In genomic region chr6:11714116-11714797, GRCh38 we compare ENCODE assay signal across 10 cellular contexts.
DNase-seq lines count a peak whose midpoint lies in the region; ATAC-seq and TF ChIP-seq lines count a peak whose summit lies in the region.
"Had no signal": no experiment of that assay in that cellular context is flagged by ENCODE, and none has a peak within 500 bp of the region (broad histone marks: within the 10 kb centered on the region; RNA-seq: fewer than 3 reads in every experiment).

No MANE protein-coding gene starts in this region.

- peaks cover 68% of the 10 kb centered on the region for H3K4me1 Mint-ChIP-seq in stimulated activated memory B cell treated with anti-CD40 and anti-IgM and Interleukin-4, amounts not matched to agents 10 μg/mL and 1 μg/mL and 100 μg/mL, for 72 hours

- H3K27me3 ChIP-seq in dorsolateral prefrontal cortex = no peaks in the 10 kb centered on the region

- peak; percentile 31 for ATAC-seq in HG03039 (IDR thresholded peaks at IDR 0.05; ENCODE audit: unreplicated experiment)
- peak; percentile 89 for ATAC-seq in stimulated activated memory B cell treated with anti-CD40 and anti-IgM and Interleukin-4, amounts not matched to agents 10 μg/mL and 1 μg/mL and 100 μg/mL, for 72 hours
- ATAC-seq in HG03469 (IDR thresholded peaks at IDR 0.05; ENCODE audit: unreplicated experiment) = no peak

- H3K27ac ChIP-seq in dorsolateral prefrontal cortex = no peak overlapping the region
- H3K27ac ChIP-seq: 22Rv1 had no signal

- no peaks in the 10 kb centered on the region for H3K27me3 Mint-ChIP-seq in stimulated activated memory B cell treated with anti-CD40 and anti-IgM and Interleukin-4, amounts not matched to agents 10 μg/mL and 1 μg/mL and 100 μg/mL, for 72 hours

- intact Hi-C loops in dorsolateral prefrontal cortex (cut with DNase I) = no loop called here

- no peak for TF ChIP-seq CTCF in dorsolateral prefrontal cortex (IDR thresholded peaks at IDR 0.05 in 54 of 56, conservative IDR thresholded peaks at IDR 0.05 in 2 of 56; ENCODE audit: low read depth in 1 of 56, partially characterized antibody in 56 of 56)

- peaks cover 36% of the 10 kb centered on the region for H3K36me3 Mint-ChIP-seq in stimulated activated memory B cell treated with anti-CD40 and anti-IgM and Interleukin-4, amounts not matched to agents 10 μg/mL and 1 μg/mL and 100 μg/mL, for 72 hours

- DNase-seq in DMS53 (lab: John Stamatoyannopoulos, UW) (peak; percentile 53), DMS53 treated with DMSO at 0.1 percent for 48 hours (lab: John Stamatoyannopoulos, UW; ENCODE audit: unreplicated experiment) (no peak), hepatic stellate cell (ENCODE audit: low spot score) (no peak), dorsolateral prefrontal cortex (no peak)
- peak; percentile 65 to 66 for DNase-seq in activated T-cell treated with anti-CD3 and anti-CD28 coated beads, Interleukin-2, amount 50 U/mL, for 48 hours

- peak overlapping the region; percentile 9 for H3K4me3 Mint-ChIP-seq in stimulated activated memory B cell treated with anti-CD40 and anti-IgM and Interleukin-4, amounts not matched to agents 10 μg/mL and 1 μg/mL and 100 μg/mL, for 72 hours

- no peak overlapping the region for H3K4me3 ChIP-seq in dorsolateral prefrontal cortex
- H3K4me3 ChIP-seq: skin epidermis had no signal

- peak overlapping the region; percentile 79 for H3K27ac Mint-ChIP-seq in stimulated activated memory B cell treated with anti-CD40 and anti-IgM and Interleukin-4, amounts not matched to agents 10 μg/mL and 1 μg/mL and 100 μg/mL, for 72 hours

- H3K9me3 Mint-ChIP-seq in stimulated activated memory B cell treated with anti-CD40 and anti-IgM and Interleukin-4, amounts not matched to agents 10 μg/mL and 1 μg/mL and 100 μg/mL, for 72 hours = peaks cover 1% of the 10 kb centered on the region

Comparison
In these comparisons a context has a peak if more than half of its experiments do, and no peak if none do; other contexts are left out.
1. DNase-seq: peak in DMS53 (single experiment) and activated T-cell treated with anti-CD3 and anti-CD28 coated beads, Interleukin-2, amount 50 U/mL, for 48 hours (2 of 2); none in DMS53 treated with DMSO at 0.1 percent for 48 hours (single experiment), hepatic stellate cell (single experiment) and dorsolateral prefrontal cortex (0 of 10).